In genomic region chr2:162929571-162929970, GRCh38 we compare ENCODE assay signal across 26 cellular contexts.
A peak's percentile ranks its signal among the peaks of the same experiment; 100 is the strongest.
DNase-seq lines count a peak whose midpoint lies in the region; ATAC-seq, FAIRE-seq and TF ChIP-seq lines count a peak whose summit lies in the region.
"Had no signal": no experiment of that assay in that cellular context is flagged by ENCODE, and none has a peak within 500 bp of the region (broad histone marks: within the 10 kb centered on the region; RNA-seq: fewer than 3 reads in every experiment).

No MANE protein-coding gene starts in this region.

- no peak overlapping the region for H2BK120ac ChIP-seq in mesendoderm (ENCODE audit: low read depth, low read length)

- H2BK5ac ChIP-seq in mesendoderm (ENCODE audit: low read length), result no peak overlapping the region

- TF ChIP-seq CTCF in A673 (conservative IDR thresholded peaks at IDR 0.05; ENCODE audit: low read depth, low read length) (no peak), astrocyte (IDR thresholded peaks at IDR 0.05; ENCODE audit: insufficient read depth, low read depth, low read length) (no peak), gastrocnemius medialis (IDR thresholded peaks at IDR 0.05 in 4 of 5, conservative IDR thresholded peaks at IDR 0.05 in 1 of 5) (no peak)

- ATAC-seq in GM18502 (IDR thresholded peaks at IDR 0.05; ENCODE audit: poor library complexity, unreplicated experiment) (no peak), gastrocnemius medialis (no peak)
- ATAC-seq: body of pancreas; effector memory CD8-positive, alpha-beta T cell; left colon; natural killer cell had no signal

- no peaks in the 10 kb centered on the region for H3K36me3 Mint-ChIP-seq in astrocyte (ENCODE audit: low read depth, unreplicated experiment)
- H3K36me3 Mint-ChIP-seq: activated naive CD8-positive, alpha-beta T cell; CD14-positive monocyte; natural killer cell had no signal

- H3K27ac ChIP-seq in A673 (ENCODE audit: low read depth, low read length, poor library complexity, severe bottlenecking), result no peak overlapping the region
- no peak overlapping the region for H3K27ac ChIP-seq in astrocyte (ENCODE audit: low read depth, low read length)
- H3K27ac ChIP-seq in gastrocnemius medialis, result no peak overlapping the region
- H3K27ac ChIP-seq in mesendoderm (ENCODE audit: low read depth, low read length), result no peak overlapping the region
- H3K27ac ChIP-seq: body of pancreas, sigmoid colon, SJCRH30 had no signal

- DNase-seq in A673 (ENCODE audit: low spot score) (peak; percentile 26), HK-2 (ENCODE audit: unreplicated experiment) (peak; percentile 84), astrocyte (ENCODE audit: low read depth) (peak; percentile 96), kidney tubule cell (ENCODE audit: low spot score) (peak; percentile 84), gastrocnemius medialis (no peak), NCI-H526 treated with DMSO at 0.1 percent for 48 hours (lab: John Stamatoyannopoulos, UW) (no peak), mesendoderm (no peak)
- DNase-seq: activated CD4-positive, alpha-beta T cell treated with anti-CD3 and anti-CD28 coated beads, Interleukin-2, amount 10 ng/mL, durations not matched to agents 24 days and 14 days; body of pancreas; DMS153; effector memory CD8-positive, alpha-beta T cell; glutamatergic neuron; left colon; midbrain; natural killer cell; NCI-H2081; NK-92 treated with Interleukin-12 subunit alpha and Interleukin-12 subunit beta, amount 100 ng/mL, for 24 hours; sigmoid colon; SJCRH30; substantia nigra; T-helper 1 cell had no signal

- H2BK15ac ChIP-seq in mesendoderm (replicated peaks; ENCODE audit: low read depth), result no peak overlapping the region

- BruUV-seq in A673 (replicated peaks; lab: Mats Ljungman, UMichigan), result no TSS peak

- H3K9ac ChIP-seq in astrocyte (ENCODE audit: low read length) (no peak overlapping the region), mesendoderm (ENCODE audit: low read length) (no peak overlapping the region)

- no peaks in the 10 kb centered on the region for H3K79me1 ChIP-seq in mesendoderm (ENCODE audit: low read length)

- CTCF ChIA-PET in A673 (lab: Charles Lee), result no interaction called here

- no peaks in the 10 kb centered on the region for H3K79me2 ChIP-seq in astrocyte (ENCODE audit: insufficient read depth, low read length)
- no peaks in the 10 kb centered on the region for H3K79me2 ChIP-seq in mesendoderm (ENCODE audit: control insufficient read depth, insufficient read depth, low read length)

- H3K4me3 Mint-ChIP-seq in astrocyte (ENCODE audit: unreplicated experiment), result no peak overlapping the region
- H3K4me3 Mint-ChIP-seq: activated CD4-positive, alpha-beta T cell treated with anti-CD3 and anti-CD28 coated beads, Interleukin-2, amount 10 ng/mL, durations not matched to agents 24 days and 14 days; activated naive CD8-positive, alpha-beta T cell; CD14-positive monocyte; effector memory CD8-positive, alpha-beta T cell; natural killer cell had no signal

- no peak overlapping the region for H4K5ac ChIP-seq in mesendoderm (ENCODE audit: low read length)

- no peak overlapping the region for H3K4ac ChIP-seq in mesendoderm (ENCODE audit: low read depth, low read length)

- peaks cover under 1% of the 10 kb centered on the region for H3K9me3 ChIP-seq in A673 (ENCODE audit: low read depth, low read length, poor library complexity, severe bottlenecking)
- H3K9me3 ChIP-seq in astrocyte (ENCODE audit: insufficient read depth, low read depth, low read length), result no peaks in the 10 kb centered on the region
- no peaks in the 10 kb centered on the region for H3K9me3 ChIP-seq in gastrocnemius medialis
- H3K9me3 ChIP-seq: body of pancreas, sigmoid colon, SJCRH30 had no signal

- WGBS in mesendoderm (ENCODE audit: extremely low coverage, insufficient coverage, low lambda C conversion rate), result no CpG with 5 or more reads among the region's 5 CpGs

- H3K4me2 ChIP-seq in astrocyte (ENCODE audit: low read length), result no peak overlapping the region
- H3K4me2 ChIP-seq in mesendoderm (ENCODE audit: low read length), result no peak overlapping the region

- H2AFZ ChIP-seq in astrocyte (ENCODE audit: low read depth, low read length), result no peak overlapping the region

- no peaks in the 10 kb centered on the region for H4K20me1 ChIP-seq in astrocyte (ENCODE audit: insufficient read depth, low read length)

- H3K56ac ChIP-seq in mesendoderm (ENCODE audit: low read length), result no peak overlapping the region

- no peak for TF ChIP-seq POLR2A in gastrocnemius medialis (IDR thresholded peaks at IDR 0.05)

- no peak overlapping the region for H3K23ac ChIP-seq in mesendoderm (ENCODE audit: low read length)

- no peak for FAIRE-seq in astrocyte (lab: Jason Lieb, UNC)
- FAIRE-seq: GM12892, urothelium cell line had no signal

- in situ Hi-C loops in gastrocnemius medialis (cut with MboI; ENCODE audit: low sequenced_read_pairs in 4 of 4), result no loop called here

- H3K9me3 Mint-ChIP-seq in astrocyte (ENCODE audit: unreplicated experiment), result peaks cover 2% of the 10 kb centered on the region
- H3K9me3 Mint-ChIP-seq: activated CD4-positive, alpha-beta T cell treated with anti-CD3 and anti-CD28 coated beads, Interleukin-2, amount 10 ng/mL, durations not matched to agents 24 days and 14 days had no signal

- H3K4me3 ChIP-seq in A673 (ENCODE audit: low read depth, low read length, poor library complexity, severe bottlenecking) (no peak overlapping the region), astrocyte (ENCODE audit: insufficient read depth, low read depth, low read length) (no peak overlapping the region), gastrocnemius medialis (no peak overlapping the region), mesendoderm (ENCODE audit: low read length) (no peak overlapping the region)
- H3K4me3 ChIP-seq: body of pancreas, sigmoid colon, SJCRH30 had no signal

- H3K27me3 ChIP-seq in A673 (replicated peaks; ENCODE audit: insufficient read depth, low read depth, low read length, poor library complexity), result no peaks in the 10 kb centered on the region
- no peaks in the 10 kb centered on the region for H3K27me3 ChIP-seq in astrocyte (ENCODE audit: insufficient read depth, low read length)
- H3K27me3 ChIP-seq in gastrocnemius medialis, result no peaks in the 10 kb centered on the region
- no peaks in the 10 kb centered on the region for H3K27me3 ChIP-seq in mesendoderm (ENCODE audit: insufficient read depth, low read length, poor library complexity)
- H3K27me3 ChIP-seq: body of pancreas, sigmoid colon, SJCRH30 had no signal

- peak overlapping the region; percentile 91 for H3K27ac Mint-ChIP-seq in astrocyte (ENCODE audit: unreplicated experiment)
- H3K27ac Mint-ChIP-seq: activated CD4-positive, alpha-beta T cell treated with anti-CD3 and anti-CD28 coated beads, Interleukin-2, amount 10 ng/mL, durations not matched to agents 24 days and 14 days; activated naive CD8-positive, alpha-beta T cell; CD14-positive monocyte; effector memory CD8-positive, alpha-beta T cell; natural killer cell had no signal

- intact Hi-C loops in A673 (cut with micrococcal nuclease; ENCODE audit: unreplicated experiment), result no loop called here
- intact Hi-C loops in gastrocnemius medialis (cut with DNase I; ENCODE audit: low total_unique reads), result no loop called here

- H4K8ac ChIP-seq in mesendoderm (ENCODE audit: low read depth, low read length), result no peak overlapping the region

- H3K4me1 ChIP-seq in A673 (ENCODE audit: insufficient read depth, low read length, poor library complexity, severe bottlenecking) (no peaks in the 10 kb centered on the region), astrocyte (ENCODE audit: insufficient read depth, low read length) (peaks cover 15% of the 10 kb centered on the region), gastrocnemius medialis (no peaks in the 10 kb centered on the region), mesendoderm (ENCODE audit: control insufficient read depth, low read depth, low read length) (no peaks in the 10 kb centered on the region)
- H3K4me1 ChIP-seq: body of pancreas, sigmoid colon had no signal

- POLR2A ChIA-PET in A673 (lab: Charles Lee; ENCODE audit: low non-redundant PET), result no interaction called here

- H3K27me3 Mint-ChIP-seq in astrocyte (ENCODE audit: low read depth, unreplicated experiment), result no peaks in the 10 kb centered on the region
- H3K27me3 Mint-ChIP-seq: activated CD4-positive, alpha-beta T cell treated with anti-CD3 and anti-CD28 coated beads, Interleukin-2, amount 10 ng/mL, durations not matched to agents 24 days and 14 days; activated naive CD8-positive, alpha-beta T cell; effector memory CD8-positive, alpha-beta T cell had no signal

- H3K36me3 ChIP-seq in A673 (ENCODE audit: insufficient read depth, low read length, poor library complexity, severe bottlenecking) (no peaks in the 10 kb centered on the region), astrocyte (ENCODE audit: insufficient read depth, low read length) (no peaks in the 10 kb centered on the region), gastrocnemius medialis (no peaks in the 10 kb centered on the region), mesendoderm (ENCODE audit: control insufficient read depth, insufficient read depth, low read length) (no peaks in the 10 kb centered on the region)
- H3K36me3 ChIP-seq: sigmoid colon, SJCRH30 had no signal

- no peak overlapping the region for H3K18ac ChIP-seq in mesendoderm (ENCODE audit: low read length)

- H3K4me1 Mint-ChIP-seq in astrocyte (ENCODE audit: low read depth, unreplicated experiment), result peaks cover 44% of the 10 kb centered on the region
- H3K4me1 Mint-ChIP-seq: activated CD4-positive, alpha-beta T cell treated with anti-CD3 and anti-CD28 coated beads, Interleukin-2, amount 10 ng/mL, durations not matched to agents 24 days and 14 days; natural killer cell had no signal

- H2AK5ac ChIP-seq in mesendoderm (ENCODE audit: low read length), result no peak overlapping the region

Comparison
In these comparisons a context has a peak if more than half of its experiments do, and no peak if none do; other contexts are left out.
1. DNase-seq: peak in A673 (single experiment), HK-2 (single experiment), astrocyte (single experiment) and kidney tubule cell (single experiment); none in gastrocnemius medialis (0 of 2), NCI-H526 treated with DMSO at 0.1 percent for 48 hours (single experiment) and mesendoderm (single experiment).